ENCODE assay signal across 8 cellular contexts in the genomic region with DNA sequence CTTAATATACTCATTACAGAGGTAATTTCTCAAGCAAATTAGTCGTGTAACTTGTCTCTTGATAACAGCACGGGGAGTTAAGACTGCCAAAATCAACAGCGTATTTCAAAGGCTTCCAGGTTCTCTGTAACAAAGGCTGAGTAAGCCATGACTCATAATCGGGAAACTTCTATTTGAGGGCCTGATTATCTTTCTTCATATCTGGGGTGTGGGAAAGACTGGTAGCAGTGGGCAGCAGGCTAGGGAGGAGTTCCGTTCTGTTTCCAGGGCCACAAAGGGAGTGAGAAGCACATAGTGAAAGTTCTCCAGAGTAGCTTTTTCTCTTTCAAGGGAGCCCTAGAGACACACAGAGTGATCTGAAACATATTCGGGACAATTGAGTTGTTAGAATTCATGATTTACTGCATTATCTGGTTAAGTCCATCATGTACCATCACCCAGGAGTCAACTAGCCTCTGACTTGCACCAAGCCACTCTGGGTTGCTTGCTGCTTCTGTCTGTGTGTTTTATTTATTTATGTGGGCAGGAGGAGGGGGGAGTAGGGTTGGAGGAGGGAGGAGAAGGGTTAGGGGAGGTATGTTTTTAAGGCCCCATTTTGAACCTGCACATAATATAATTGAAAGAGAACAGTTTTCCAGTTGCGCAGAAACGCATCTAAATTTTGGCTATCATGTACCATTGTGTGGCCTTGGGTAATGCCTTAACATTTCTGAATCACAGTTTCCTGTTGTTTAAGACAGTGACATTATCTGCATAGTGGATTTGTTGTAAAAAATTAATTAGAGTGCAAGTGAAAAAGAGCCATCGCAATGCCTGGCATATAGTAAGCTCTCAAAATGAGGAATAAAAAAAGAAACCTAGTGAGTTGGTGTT.
DNase-seq lines count a peak whose midpoint lies in the region; ATAC-seq and TF ChIP-seq lines count a peak whose summit lies in the region.

No MANE protein-coding gene starts in this region.

- 54% methylated on average over 9 of the region's 9 CpGs for WGBS in liver
- WGBS in upper lobe of left lung, 2 donors, result 30 to 36% methylated on average over 9 of the region's 9 CpGs

- H3K4me1 ChIP-seq in liver (ENCODE audit: control insufficient read depth in 4 of 4, insufficient read depth in 4 of 4, low read length in 3 of 4) (no peaks in the 10 kb centered on the region), upper lobe of left lung (peaks cover 3 to 19% (median 9%) of the 10 kb centered on the region in 4 donors)

- DNase-seq in NCI-H1105 (lab: John Stamatoyannopoulos, UW) (peak; percentile 45), brain pericyte (ENCODE audit: low read depth, low spot score) (peak; percentile 48), upper lobe of left lung (peak in 1 of 2 donors; percentile 59), NCI-H2029 (lab: John Stamatoyannopoulos, UW) (no peak)

- TF ChIP-seq POLR2A in upper lobe of left lung (IDR thresholded peaks at IDR 0.05), result no peak

- H3K36me3 ChIP-seq in liver (ENCODE audit: control insufficient read depth in 4 of 4, insufficient read depth in 3 of 4, low read depth in 1 of 4, low read length in 3 of 4), result no peaks in the 10 kb centered on the region
- no peaks in the 10 kb centered on the region for H3K36me3 ChIP-seq in upper lobe of left lung

- H3K9me3 ChIP-seq in liver (ENCODE audit: control insufficient read depth in 4 of 4, low read length in 3 of 4), result no peaks in the 10 kb centered on the region
- no peaks in the 10 kb centered on the region for H3K9me3 ChIP-seq in upper lobe of left lung

- TF ChIP-seq RAD21 in liver (IDR thresholded peaks at IDR 0.05), result no peak

- H3K4me3 ChIP-seq in liver (ENCODE audit: low read depth in 1 of 3, low read length in 3 of 3) (no peak overlapping the region), upper lobe of left lung (no peak overlapping the region)

- H3K27me3 ChIP-seq in liver (ENCODE audit: control insufficient read depth in 4 of 4, insufficient read depth in 4 of 4, low read length in 3 of 4), result no peaks in the 10 kb centered on the region
- H3K27me3 ChIP-seq in upper lobe of left lung, result no peaks in the 10 kb centered on the region

- no peak overlapping the region for H3K9ac ChIP-seq in liver (ENCODE audit: low read depth in 1 of 2, low read length in 2 of 2)

- ATAC-seq in upper lobe of left lung (ENCODE audit: low FRiP score in 2 of 2) (peak; percentile 82 to 86), HG03196 (IDR thresholded peaks at IDR 0.05; ENCODE audit: unreplicated experiment) (no peak), HG02763 (IDR thresholded peaks at IDR 0.05; ENCODE audit: unreplicated experiment) (no peak)

- TF ChIP-seq EP300 in upper lobe of left lung (IDR thresholded peaks at IDR 0.05), result peak in 2 of 4 donors; percentile 67 to 88

- H3K27ac ChIP-seq in C4-2B (peak overlapping the region; percentile 75; the same call in 1 of the 2 replicates), liver (ENCODE audit: low read depth in 1 of 2, low read length in 2 of 2) (no peak overlapping the region), upper lobe of left lung (peak overlapping the region; percentile 60 to 79 (median 67))

- no peak for TF ChIP-seq CTCF in C4-2B (conservative IDR thresholded peaks at IDR 0.05)
- TF ChIP-seq CTCF in liver (IDR thresholded peaks at IDR 0.05; ENCODE audit: low read depth, low read length, missing input control), result no peak
- no peak for TF ChIP-seq CTCF in upper lobe of left lung (IDR thresholded peaks at IDR 0.05)

TF ChIP-seq in liver, 16 proteins besides CTCF, POLR2A, EP300 and RAD21:
- TF ChIP-seq SP1 (IDR thresholded peaks at IDR 0.05) (peak; percentile 15), JUND (IDR thresholded peaks at IDR 0.05) (peak; percentile 64 to 72)
- TF ChIP-seq, protein P1, sequence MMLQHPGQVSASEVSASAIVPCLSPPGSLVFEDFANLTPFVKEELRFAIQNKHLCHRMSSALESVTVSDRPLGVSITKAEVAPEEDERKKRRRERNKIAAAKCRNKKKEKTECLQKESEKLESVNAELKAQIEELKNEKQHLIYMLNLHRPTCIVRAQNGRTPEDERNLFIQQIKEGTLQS (IDR thresholded peaks at IDR 0.05), result no peak
- TF ChIP-seq, protein P2, sequence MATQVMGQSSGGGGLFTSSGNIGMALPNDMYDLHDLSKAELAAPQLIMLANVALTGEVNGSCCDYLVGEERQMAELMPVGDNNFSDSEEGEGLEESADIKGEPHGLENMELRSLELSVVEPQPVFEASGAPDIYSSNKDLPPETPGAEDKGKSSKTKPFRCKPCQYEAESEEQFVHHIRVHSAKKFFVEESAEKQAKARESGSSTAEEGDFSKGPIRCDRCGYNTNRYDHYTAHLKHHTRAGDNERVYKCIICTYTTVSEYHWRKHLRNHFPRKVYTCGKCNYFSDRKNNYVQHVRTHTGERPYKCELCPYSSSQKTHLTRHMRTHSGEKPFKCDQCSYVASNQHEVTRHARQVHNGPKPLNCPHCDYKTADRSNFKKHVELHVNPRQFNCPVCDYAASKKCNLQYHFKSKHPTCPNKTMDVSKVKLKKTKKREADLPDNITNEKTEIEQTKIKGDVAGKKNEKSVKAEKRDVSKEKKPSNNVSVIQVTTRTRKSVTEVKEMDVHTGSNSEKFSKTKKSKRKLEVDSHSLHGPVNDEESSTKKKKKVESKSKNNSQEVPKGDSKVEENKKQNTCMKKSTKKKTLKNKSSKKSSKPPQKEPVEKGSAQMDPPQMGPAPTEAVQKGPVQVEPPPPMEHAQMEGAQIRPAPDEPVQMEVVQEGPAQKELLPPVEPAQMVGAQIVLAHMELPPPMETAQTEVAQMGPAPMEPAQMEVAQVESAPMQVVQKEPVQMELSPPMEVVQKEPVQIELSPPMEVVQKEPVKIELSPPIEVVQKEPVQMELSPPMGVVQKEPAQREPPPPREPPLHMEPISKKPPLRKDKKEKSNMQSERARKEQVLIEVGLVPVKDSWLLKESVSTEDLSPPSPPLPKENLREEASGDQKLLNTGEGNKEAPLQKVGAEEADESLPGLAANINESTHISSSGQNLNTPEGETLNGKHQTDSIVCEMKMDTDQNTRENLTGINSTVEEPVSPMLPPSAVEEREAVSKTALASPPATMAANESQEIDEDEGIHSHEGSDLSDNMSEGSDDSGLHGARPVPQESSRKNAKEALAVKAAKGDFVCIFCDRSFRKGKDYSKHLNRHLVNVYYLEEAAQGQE (IDR thresholded peaks at IDR 0.05), result no peak

Comparison
In these comparisons a context has a peak if more than half of its experiments do, and no peak if none do; other contexts are left out.
1. H3K27ac ChIP-seq: peak in C4-2B (single experiment) and upper lobe of left lung (4 of 4); none in liver (0 of 2).
2. ATAC-seq: peak in upper lobe of left lung (2 of 2); none in HG03196 (single experiment) and HG02763 (single experiment).